ENCODE assay signal across 9 cellular contexts in the genomic region with DNA sequence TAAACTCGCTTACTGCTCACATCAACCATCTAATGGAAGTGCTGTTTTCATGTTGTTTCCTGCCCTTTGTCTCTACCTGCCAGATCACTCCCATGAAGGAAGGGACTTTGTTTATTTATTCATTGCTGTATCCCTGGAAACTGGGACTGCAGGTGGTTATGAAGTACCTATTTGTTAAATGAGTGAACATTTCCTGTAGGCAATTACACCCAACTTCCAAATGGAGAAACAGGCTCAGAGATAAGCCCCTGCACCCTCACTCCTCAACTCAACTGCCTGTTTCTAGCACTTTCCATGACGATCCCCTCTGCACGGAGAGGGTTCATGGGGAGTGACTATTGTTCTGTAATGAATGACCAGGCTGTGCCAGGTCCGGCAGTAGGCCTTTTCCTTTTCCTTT. TPM values are rescaled to one million over a fixed set of nuclear protein-coding genes. Genes with fewer than 3 reads are reported as not detected.
DNase-seq lines count a peak whose midpoint lies in the region; ATAC-seq, FAIRE-seq and TF ChIP-seq lines count a peak whose summit lies in the region.
"Had no signal": no experiment of that assay in that cellular context is flagged by ENCODE, and none has a peak within 500 bp of the region (broad histone marks: within the 10 kb centered on the region; RNA-seq: fewer than 3 reads in every experiment).

No MANE protein-coding gene starts in this region.

- no peak for TF ChIP-seq CTCF in esophagus squamous epithelium (IDR thresholded peaks at IDR 0.05)
- TF ChIP-seq CTCF in kidney (IDR thresholded peaks at IDR 0.05; ENCODE audit: borderline replicate concordance, extremely low read depth, insufficient read depth), result no peak

- H3K27me3 ChIP-seq in HUES64 (ENCODE audit: insufficient read depth, low read length) (no peaks in the 10 kb centered on the region), esophagus squamous epithelium (no peaks in the 10 kb centered on the region)

- H3K27ac ChIP-seq in HUES64 (ENCODE audit: low read depth, low read length), result peak overlapping the region; percentile 9; the same call in 1 of the 2 replicates
- peak overlapping the region; percentile 64 to 99 (median 99) for H3K27ac ChIP-seq in esophagus squamous epithelium
- H3K27ac ChIP-seq in kidney (ENCODE audit: low read depth in 2 of 2, low read length in 2 of 2), result peak overlapping the region in 1 of 2 donors; percentile 7

- H3K36me3 ChIP-seq in HUES64 (ENCODE audit: insufficient read depth, low read length) (peaks cover 10% of the 10 kb centered on the region), esophagus squamous epithelium (peaks cover 7 to 13% (median 8%) of the 10 kb centered on the region in 3 donors), kidney (ENCODE audit: control insufficient read depth in 1 of 2, insufficient read depth in 2 of 2, low read length in 2 of 2) (peaks cover 3 to 6% of the 10 kb centered on the region in 2 donors)

- no peak overlapping the region for H3K9ac ChIP-seq in HUES64 (ENCODE audit: low read depth, low read length)
- H3K9ac ChIP-seq in kidney (ENCODE audit: low read length in 2 of 2), result no peak overlapping the region

- H3K9me3 ChIP-seq in HUES64 (ENCODE audit: insufficient read depth, low read depth, low read length) (no peaks in the 10 kb centered on the region), esophagus squamous epithelium (no peaks in the 10 kb centered on the region), kidney (ENCODE audit: control insufficient read depth in 1 of 2, low read length in 2 of 2) (no peaks in the 10 kb centered on the region)

- DNase-seq in NCI-H748 (lab: John Stamatoyannopoulos, UW; ENCODE audit: unreplicated experiment), result peak; percentile 99
- no peak for DNase-seq in esophagus squamous epithelium (lab: John Stamatoyannopoulos, UW)
- DNase-seq in renal cortical epithelial cell (ENCODE audit: low read depth), result peak; percentile 76
- DNase-seq in kidney, result no peak
- no peak for DNase-seq in frontal cortex (ENCODE audit: low spot score in 2 of 2)

- no peak for TF ChIP-seq POLR2A in esophagus squamous epithelium (IDR thresholded peaks at IDR 0.05)

- ATAC-seq in GM21515 (IDR thresholded peaks at IDR 0.05; ENCODE audit: unreplicated experiment), result no peak
- no peak for ATAC-seq in HG03159 (IDR thresholded peaks at IDR 0.05; ENCODE audit: unreplicated experiment)

- H3K4me3 ChIP-seq in HUES64 (ENCODE audit: low read length) (no peak overlapping the region), esophagus squamous epithelium (no peak overlapping the region), kidney (ENCODE audit: low read length in 2 of 2) (no peak overlapping the region)

- 70% methylated on average over 4 of the region's 4 CpGs for WGBS in HUES64
- WGBS in esophagus squamous epithelium, 2 donors, result 20 to 52% methylated on average over 4 of the region's 4 CpGs

- no peak for FAIRE-seq in kidney (lab: Jason Lieb, UNC)
- no peak for FAIRE-seq in frontal cortex (lab: Jason Lieb, UNC)
- FAIRE-seq: endometrium had no signal

- H3K4me1 ChIP-seq in HUES64 (ENCODE audit: insufficient read depth, low read length), result peaks cover 4% of the 10 kb centered on the region; the same call in 1 of the 2 replicates
- H3K4me1 ChIP-seq in esophagus squamous epithelium, result peaks cover 25 to 49% (median 34%) of the 10 kb centered on the region in 3 donors
- H3K4me1 ChIP-seq in kidney (ENCODE audit: control insufficient read depth in 1 of 2, insufficient read depth in 1 of 2, low read depth in 1 of 2, low read length in 2 of 2), result peaks cover 0 to 14% of the 10 kb centered on the region in 2 donors

- intact Hi-C loops in esophagus squamous epithelium (cut with DNase I) (no loop called here), kidney (cut with DNase I) (no loop called here)

RNA-seq across cellular contexts. Expression of gene SELENOW, which starts 1.9 kb away (rescaled TPM):
- polyA plus RNA-seq in HUES64 (2013, experiment 1 of 2), result 242 TPM
- polyA plus RNA-seq in HUES64 (2013, experiment 2 of 2), result 230 TPM
- total RNA-seq in esophagus squamous epithelium, result 100 to 1,000 TPM; 185 to 477 (median 324) TPM
- 47.1 and 217 TPM in 2 replicates for total RNA-seq in renal cortical epithelial cell
- 254 TPM for total RNA-seq in kidney
- 530 TPM for polyA plus RNA-seq in kidney (ENCODE audit: insufficient read depth, low read depth, low replicate concordance)
- total RNA-seq in frontal cortex, result 296 TPM

RNA-seq across cellular contexts. Expression of gene TPRX1, which starts 27.8 kb away (rescaled TPM):
- polyA plus RNA-seq in HUES64 (2013, experiment 1 of 2), result not detected
- not detected for polyA plus RNA-seq in HUES64 (2013, experiment 2 of 2)
- total RNA-seq in esophagus squamous epithelium (not detected), renal cortical epithelial cell (not detected in 2 replicates), kidney (not detected), frontal cortex (not detected)
- polyA plus RNA-seq in kidney (ENCODE audit: insufficient read depth, low read depth, low replicate concordance), result not detected

RNA-seq across cellular contexts. Expression of gene NOP53, which starts 31.2 kb away (rescaled TPM):
- polyA plus RNA-seq in HUES64 (2013, experiment 1 of 2), result 205 TPM
- 209 TPM for polyA plus RNA-seq in HUES64 (2013, experiment 2 of 2)
- total RNA-seq in esophagus squamous epithelium (100 to 1,000 TPM; 118 to 522 (median 268) TPM), renal cortical epithelial cell (62.0 and 74.8 TPM in 2 replicates), kidney (305 TPM), frontal cortex (88.0 TPM)
- polyA plus RNA-seq in kidney (ENCODE audit: insufficient read depth, low read depth, low replicate concordance), result 258 TPM

RNA-seq across cellular contexts. Expression of gene CRX, which starts 45.2 kb away (rescaled TPM):
- polyA plus RNA-seq in HUES64 (2013, experiment 1 of 2), result 0.15 TPM
- not detected for polyA plus RNA-seq in HUES64 (2013, experiment 2 of 2)
- total RNA-seq in esophagus squamous epithelium (not detected), renal cortical epithelial cell (not detected in 2 replicates), kidney (not detected), frontal cortex (not detected)
- not detected for polyA plus RNA-seq in kidney (ENCODE audit: insufficient read depth, low read depth, low replicate concordance)

Comparison
In these comparisons a context has a peak if more than half of its experiments do, and no peak if none do; other contexts are left out.
1. DNase-seq: peak in NCI-H748 (single experiment) and renal cortical epithelial cell (single experiment); none in esophagus squamous epithelium (single experiment), kidney (single experiment) and frontal cortex (0 of 2).